Comparison of ENCODE assay signal across 8 cellular contexts in genomic region chr3:45387636-45388348, GRCh38. TPM values are rescaled to one million over a fixed set of nuclear protein-coding genes. Genes with fewer than 3 reads are reported as not detected.
DNase-seq lines count a peak whose midpoint lies in the region; ATAC-seq and TF ChIP-seq lines count a peak whose summit lies in the region.

No MANE protein-coding gene starts in this region.

- H3K4me1 Mint-ChIP-seq in chondrocyte (ENCODE audit: low read depth), result peaks cover 21% of the 10 kb centered on the region
- peaks cover 9 to 13% of the 10 kb centered on the region in 2 donors for H3K4me1 Mint-ChIP-seq in natural killer cell treated with Interleukin-12 subunit alpha and Interleukin-12 subunit beta and Interleukin-15 and Interleukin-18, amount 100 ng/mL, for 72 hours (ENCODE audit: low read depth in 2 of 2)

- no peak for DNase-seq in chondrocyte (ENCODE audit: low spot score)
- DNase-seq in natural killer cell treated with Interleukin-12 subunit alpha and Interleukin-12 subunit beta and Interleukin-15 and Interleukin-18, amount 100 ng/mL, for 72 hours (ENCODE audit: low spot score), result no peak
- DNase-seq in ureter (ENCODE audit: low spot score), result no peak
- DNase-seq in HK-2 (ENCODE audit: unreplicated experiment), result no peak
- DNase-seq in SIG-M5 (lab: John Stamatoyannopoulos, UW), result no peak

- H3K27ac Mint-ChIP-seq in chondrocyte (ENCODE audit: unreplicated experiment), result peak overlapping the region; percentile 49
- H3K27ac Mint-ChIP-seq in natural killer cell treated with Interleukin-12 subunit alpha and Interleukin-12 subunit beta and Interleukin-15 and Interleukin-18, amount 100 ng/mL, for 72 hours, result peak overlapping the region; percentile 82 to 92

- no peak for TF ChIP-seq CTCF in chondrocyte (IDR thresholded peaks at IDR 0.05)

- peak overlapping the region; percentile 99 for H3K4me3 Mint-ChIP-seq in chondrocyte (ENCODE audit: unreplicated experiment)
- peak overlapping the region; percentile 92 for H3K4me3 Mint-ChIP-seq in natural killer cell treated with Interleukin-12 subunit alpha and Interleukin-12 subunit beta and Interleukin-15 and Interleukin-18, amount 100 ng/mL, for 72 hours

- no peaks in the 10 kb centered on the region for H3K36me3 Mint-ChIP-seq in chondrocyte (ENCODE audit: low read depth)
- no peaks in the 10 kb centered on the region for H3K36me3 Mint-ChIP-seq in natural killer cell treated with Interleukin-12 subunit alpha and Interleukin-12 subunit beta and Interleukin-15 and Interleukin-18, amount 100 ng/mL, for 72 hours

- H3K9me3 Mint-ChIP-seq in chondrocyte (ENCODE audit: low read depth), result no peaks in the 10 kb centered on the region
- no peaks in the 10 kb centered on the region for H3K9me3 Mint-ChIP-seq in natural killer cell treated with Interleukin-12 subunit alpha and Interleukin-12 subunit beta and Interleukin-15 and Interleukin-18, amount 100 ng/mL, for 72 hours

- ATAC-seq in GM18907 (IDR thresholded peaks at IDR 0.05; ENCODE audit: unreplicated experiment) (peak; percentile 25), HG03460 (IDR thresholded peaks at IDR 0.05; ENCODE audit: unreplicated experiment) (peak; percentile 15), HG03378 (IDR thresholded peaks at IDR 0.05; ENCODE audit: unreplicated experiment) (no peak)
- ATAC-seq in natural killer cell treated with Interleukin-12 subunit alpha and Interleukin-12 subunit beta and Interleukin-15 and Interleukin-18, amount 100 ng/mL, for 72 hours, result peak in 1 of 2 donors; percentile 2

- peaks cover 6% of the 10 kb centered on the region for H3K27me3 Mint-ChIP-seq in chondrocyte (ENCODE audit: low read depth)
- peaks cover 7 to 9% of the 10 kb centered on the region in 2 donors for H3K27me3 Mint-ChIP-seq in natural killer cell treated with Interleukin-12 subunit alpha and Interleukin-12 subunit beta and Interleukin-15 and Interleukin-18, amount 100 ng/mL, for 72 hours

RNA-seq across cellular contexts. Expression of gene LARS2, which starts 0.6 kb away (rescaled TPM):
- total RNA-seq in chondrocyte (12.1 to 23.0 TPM (median 14.4 TPM) in 3 replicates), ureter (30.3 TPM)
- total RNA-seq in natural killer cell treated with Interleukin-12 subunit alpha and Interleukin-12 subunit beta and Interleukin-15 and Interleukin-18, amount 100 ng/mL, for 72 hours, result 10 to 100 TPM; 41.0 to 51.7 TPM
